Comparison of ENCODE assay signal across 10 cellular contexts in genomic region chr12:32586390-32586789, GRCh38.
DNase-seq lines count a peak whose midpoint lies in the region; ATAC-seq and TF ChIP-seq lines count a peak whose summit lies in the region.
"Had no signal": no experiment of that assay in that cellular context is flagged by ENCODE, and none has a peak within 500 bp of the region (broad histone marks: within the 10 kb centered on the region; RNA-seq: fewer than 3 reads in every experiment).

No MANE protein-coding gene starts in this region.

- BruUV-seq in Panc1 (replicated peaks; lab: Mats Ljungman, UMichigan), result no TSS peak

- 94 to 100% methylated on average over 1 of the region's 2 CpGs for WGBS in endodermal cell (ENCODE audit: insufficient coverage in 1 of 2, insufficient read length in 1 of 2), 2 experiments
- WGBS in adrenal gland, 4 donors, result 56 to 68% (median 64%) methylated on average over 2 of the region's 2 CpGs

- H3K27me3 ChIP-seq in Panc1 (ENCODE audit: control insufficient read depth, insufficient read depth, low read length), result no peaks in the 10 kb centered on the region
- no peaks in the 10 kb centered on the region for H3K27me3 ChIP-seq in endodermal cell (ENCODE audit: control insufficient read depth, insufficient read depth, low read length, poor library complexity, severe bottlenecking)
- H3K27me3 ChIP-seq in adrenal gland, result no peaks in the 10 kb centered on the region
- H3K27me3 ChIP-seq: ovary had no signal

- H3K4me3 ChIP-seq in Panc1 (ENCODE audit: low read depth in 2 of 2, low read length in 2 of 2) (no peak overlapping the region), endodermal cell (ENCODE audit: low read length) (no peak overlapping the region), adrenal gland (no peak overlapping the region)
- H3K4me3 ChIP-seq: ovary had no signal

- no peak for TF ChIP-seq CTCF in Panc1 (IDR thresholded peaks at IDR 0.05)
- TF ChIP-seq CTCF in endodermal cell (conservative IDR thresholded peaks at IDR 0.05), result no peak
- no peak for TF ChIP-seq CTCF in adrenal gland (IDR thresholded peaks at IDR 0.05)

- in situ Hi-C loops in Panc1 (cut with HindIII; ENCODE audit: low pct_unique_long_range_greater_than_20kb, low sequenced_read_pairs), result no loop called here

- H3K36me3 ChIP-seq in Panc1 (ENCODE audit: control insufficient read depth, insufficient read depth, low read length), result no peaks in the 10 kb centered on the region
- H3K36me3 ChIP-seq in endodermal cell (ENCODE audit: control insufficient read depth, insufficient read depth, low read length), result peaks cover 63% of the 10 kb centered on the region
- H3K36me3 ChIP-seq in adrenal gland (replicated peaks in 1 of 2), result peaks cover 0 to 15% of the 10 kb centered on the region in 2 donors
- H3K36me3 ChIP-seq: ovary had no signal

- POLR2A ChIA-PET in Panc1 (lab: Charles Lee), result no interaction called here

- peaks cover 16% of the 10 kb centered on the region for H3K9me3 Mint-ChIP-seq in activated CD4-positive, alpha-beta T cell treated with anti-CD3 and anti-CD28 coated beads, Interleukin-2, amount 10 ng/mL, durations not matched to agents 24 days and 14 days
- H3K9me3 Mint-ChIP-seq in endodermal cell, result no peaks in the 10 kb centered on the region
- peaks cover 9 to 12% of the 10 kb centered on the region in 2 donors for H3K9me3 Mint-ChIP-seq in stimulated activated naive CD8-positive, alpha-beta T cell treated with anti-CD3 and anti-CD28 coated beads, Interleukin-15, amount 100 ng/mL, for 72 hours

- no peak for ATAC-seq in Panc1
- peak; percentile 48 for ATAC-seq in stimulated activated naive CD8-positive, alpha-beta T cell treated with anti-CD3 and anti-CD28 coated beads, Interleukin-15, amount 100 ng/mL, for 72 hours

- intact Hi-C loops in activated CD4-positive, alpha-beta T cell treated with anti-CD3 and anti-CD28 coated beads, Interleukin-2, amount 10 ng/mL, durations not matched to agents 24 days and 14 days (cut with micrococcal nuclease), result loop anchor here (1.0 to 10.0 kb wide), 6 partner anchors 27 to 1262 kb away; partner anchors contain the start of genes DNM1L, ETFBKMT and SINHCAF
- intact Hi-C loops in Panc1 (cut with micrococcal nuclease; ENCODE audit: unreplicated experiment) (no loop called here), adrenal gland (cut with DNase I) (no loop called here)

- peak overlapping the region; percentile 69 for H3K27ac Mint-ChIP-seq in activated CD4-positive, alpha-beta T cell treated with anti-CD3 and anti-CD28 coated beads, Interleukin-2, amount 10 ng/mL, durations not matched to agents 24 days and 14 days
- peak overlapping the region; percentile 2 for H3K27ac Mint-ChIP-seq in endodermal cell
- peak overlapping the region; percentile 9 to 83 for H3K27ac Mint-ChIP-seq in stimulated activated naive CD8-positive, alpha-beta T cell treated with anti-CD3 and anti-CD28 coated beads, Interleukin-15, amount 100 ng/mL, for 72 hours

- H3K4me1 Mint-ChIP-seq in activated CD4-positive, alpha-beta T cell treated with anti-CD3 and anti-CD28 coated beads, Interleukin-2, amount 10 ng/mL, durations not matched to agents 24 days and 14 days, result peaks cover 66% of the 10 kb centered on the region
- H3K4me1 Mint-ChIP-seq in endodermal cell, result no peaks in the 10 kb centered on the region
- peaks cover 73% of the 10 kb centered on the region for H3K4me1 Mint-ChIP-seq in stimulated activated naive CD8-positive, alpha-beta T cell treated with anti-CD3 and anti-CD28 coated beads, Interleukin-15, amount 100 ng/mL, for 72 hours

- H3K9me3 ChIP-seq in Panc1 (ENCODE audit: control insufficient read depth, insufficient read depth, low read depth, low read length), result no peaks in the 10 kb centered on the region
- no peaks in the 10 kb centered on the region for H3K9me3 ChIP-seq in endodermal cell (ENCODE audit: control insufficient read depth, low read length)
- no peaks in the 10 kb centered on the region for H3K9me3 ChIP-seq in adrenal gland (replicated peaks in 1 of 3)
- H3K9me3 ChIP-seq: ovary had no signal

- peak overlapping the region; percentile 18 for H3K4me3 Mint-ChIP-seq in activated CD4-positive, alpha-beta T cell treated with anti-CD3 and anti-CD28 coated beads, Interleukin-2, amount 10 ng/mL, durations not matched to agents 24 days and 14 days
- H3K4me3 Mint-ChIP-seq in endodermal cell, result no peak overlapping the region
- H3K4me3 Mint-ChIP-seq in stimulated activated naive CD8-positive, alpha-beta T cell treated with anti-CD3 and anti-CD28 coated beads, Interleukin-15, amount 100 ng/mL, for 72 hours, result peak overlapping the region in 1 of 2 donors; percentile 42

- H3K36me3 Mint-ChIP-seq in activated CD4-positive, alpha-beta T cell treated with anti-CD3 and anti-CD28 coated beads, Interleukin-2, amount 10 ng/mL, durations not matched to agents 24 days and 14 days (ENCODE audit: low read depth), result peaks cover 8% of the 10 kb centered on the region
- peaks cover 36% of the 10 kb centered on the region for H3K36me3 Mint-ChIP-seq in endodermal cell (ENCODE audit: low read depth)

- TF ChIP-seq POLR2A in adrenal gland (IDR thresholded peaks at IDR 0.05), result no peak

- CTCF ChIA-PET in Panc1 (lab: Charles Lee), result no interaction called here

- H3K27ac ChIP-seq in Panc1 (ENCODE audit: low read length), result no peak overlapping the region
- H3K27ac ChIP-seq in endodermal cell (ENCODE audit: low read depth, low read length), result no peak overlapping the region
- no peak overlapping the region for H3K27ac ChIP-seq in adrenal gland
- H3K27ac ChIP-seq: ovary had no signal

- H3K27me3 Mint-ChIP-seq in activated CD4-positive, alpha-beta T cell treated with anti-CD3 and anti-CD28 coated beads, Interleukin-2, amount 10 ng/mL, durations not matched to agents 24 days and 14 days, result no peaks in the 10 kb centered on the region
- H3K27me3 Mint-ChIP-seq in endodermal cell (ENCODE audit: insufficient read depth), result no peaks in the 10 kb centered on the region
- H3K27me3 Mint-ChIP-seq in stimulated activated naive CD8-positive, alpha-beta T cell treated with anti-CD3 and anti-CD28 coated beads, Interleukin-15, amount 100 ng/mL, for 72 hours, result no peaks in the 10 kb centered on the region

- no peak overlapping the region for H3K9ac ChIP-seq in endodermal cell (ENCODE audit: extremely low read depth, low read length, poor library complexity, severe bottlenecking)

- H3K4me1 ChIP-seq in Panc1 (ENCODE audit: control insufficient read depth, insufficient read depth, low read length), result no peaks in the 10 kb centered on the region
- no peaks in the 10 kb centered on the region for H3K4me1 ChIP-seq in endodermal cell (ENCODE audit: control insufficient read depth, insufficient read depth, low read length)
- peaks cover 5 to 15% of the 10 kb centered on the region in 2 donors for H3K4me1 ChIP-seq in adrenal gland (replicated peaks in 1 of 2)

- no peak for DNase-seq in activated CD4-positive, alpha-beta T cell treated with anti-CD3 and anti-CD28 coated beads, Interleukin-2, amount 10 ng/mL, durations not matched to agents 24 days and 14 days
- no peak for DNase-seq in activated CD4-positive, alpha-beta T cell treated with anti-CD3 and anti-CD28 coated beads, Interleukin-2, amount 50 U/mL, for 1 hour
- DNase-seq in Panc1 (ENCODE audit: low read depth, low spot score), result peak; percentile 8
- DNase-seq in endodermal cell, result no peak
- no peak for DNase-seq in stimulated activated naive CD8-positive, alpha-beta T cell treated with anti-CD3 and anti-CD28 coated beads, Interleukin-15, amount 100 ng/mL, for 72 hours
- DNase-seq in adrenal gland, result no peak
- DNase-seq in KG1 (lab: John Stamatoyannopoulos, UW), result no peak
- DNase-seq in COR-L47 (lab: John Stamatoyannopoulos, UW), result no peak
- DNase-seq: NCI-H82, ovary had no signal

Comparison
In these comparisons a context has a peak if more than half of its experiments do, and no peak if none do; other contexts are left out.
1. H3K27ac Mint-ChIP-seq: peak in every context shown above with its lines; median percentile 69 in activated CD4-positive, alpha-beta T cell treated with anti-CD3 and anti-CD28 coated beads, Interleukin-2, amount 10 ng/mL, durations not matched to agents 24 days and 14 days; 46 in stimulated activated naive CD8-positive, alpha-beta T cell treated with anti-CD3 and anti-CD28 coated beads, Interleukin-15, amount 100 ng/mL, for 72 hours; 2 in endodermal cell.